Comparison of ENCODE assay signal across 21 cellular contexts in the genomic region with DNA sequence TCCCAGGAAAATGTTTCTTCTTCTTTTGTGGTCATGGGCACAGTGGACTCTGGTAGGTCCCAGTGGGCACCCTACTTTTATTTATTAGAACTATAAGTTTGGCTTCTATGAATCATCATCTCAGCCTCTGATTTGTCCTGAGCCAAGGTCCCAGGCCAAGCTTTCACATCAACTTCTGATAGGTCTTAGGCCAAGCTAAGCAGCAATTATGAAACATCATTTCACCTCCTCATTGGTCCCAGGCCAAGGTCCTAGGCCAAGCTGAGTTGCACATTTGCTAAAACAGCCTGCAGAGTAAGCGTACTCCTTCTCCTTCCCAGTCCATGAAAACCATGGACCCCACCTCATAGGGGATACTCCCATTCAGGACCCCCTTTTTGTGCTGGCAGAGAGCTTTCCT.
"Had no signal": no experiment of that assay in that cellular context is flagged by ENCODE, and none has a peak within 500 bp of the region (broad histone marks: within the 10 kb centered on the region; RNA-seq: fewer than 3 reads in every experiment).

No MANE protein-coding gene starts in this region.

- DNase-seq: colonic mucosa; cortex of kidney; dermis blood vessel endothelial cell; dorsolateral prefrontal cortex; effector CD4-positive, alpha-beta T cell; effector CD8-positive, alpha-beta T cell; effector memory CD4-positive, alpha-beta T cell; effector memory CD8-positive, alpha-beta T cell; endodermal cell; erythroblast; esophagus squamous epithelium; foreskin fibroblast; foreskin keratinocyte; foreskin melanocyte; gastrocnemius medialis; glutamatergic neuron; head of caudate nucleus; heart left ventricle; heart right ventricle had no signal

- ATAC-seq: effector memory CD8-positive, alpha-beta T cell; esophagus mucosa; foreskin keratinocyte; gastrocnemius medialis; gastroesophageal sphincter; heart left ventricle; heart right ventricle had no signal
